In the genomic region with DNA sequence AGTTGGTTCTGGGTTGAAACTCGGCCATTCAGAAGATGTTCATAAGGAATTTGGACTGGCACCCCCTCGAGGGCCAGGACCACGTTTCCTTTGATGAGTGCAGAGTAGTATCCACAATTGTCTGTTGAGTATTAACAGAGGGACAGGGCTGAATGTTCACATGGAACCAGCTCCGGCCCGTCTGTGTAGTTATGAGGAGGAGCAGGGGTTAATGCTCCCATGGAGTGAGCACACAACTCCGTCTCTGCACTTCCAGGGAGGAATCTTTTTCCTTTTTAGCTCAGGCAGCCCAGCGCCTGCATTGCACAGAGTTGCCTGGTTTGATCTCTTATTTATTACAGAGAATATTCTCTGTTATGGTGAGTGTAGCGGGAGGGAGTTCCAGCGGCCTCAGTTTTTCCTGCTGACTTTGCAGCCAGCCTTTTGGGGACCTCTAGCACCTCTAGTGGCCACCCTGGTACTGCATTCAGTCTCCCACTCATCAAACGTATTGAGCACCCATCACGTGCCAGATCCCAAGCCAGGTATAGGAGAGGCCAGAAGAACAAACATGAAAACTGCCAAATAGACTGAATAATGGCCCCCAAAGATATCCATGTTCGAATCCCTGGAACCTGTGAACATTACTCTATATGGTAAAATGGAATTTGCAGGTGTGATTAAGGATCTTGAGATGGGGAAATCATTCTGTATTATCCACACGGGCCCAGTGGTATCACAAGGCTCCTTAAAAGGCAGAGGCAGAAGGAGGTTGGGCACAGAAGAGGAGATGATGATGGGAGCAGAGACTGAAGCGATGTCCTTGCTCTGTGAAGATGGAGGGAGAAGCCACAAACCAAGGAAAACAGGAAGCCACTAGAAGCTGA, we compare ENCODE assay signal across 8 cellular contexts.
DNase-seq lines count a peak whose midpoint lies in the region; ATAC-seq and TF ChIP-seq lines count a peak whose summit lies in the region.

No MANE protein-coding gene starts in this region.

- ATAC-seq in Right ventricle myocardium inferior, result peak; percentile 33

- DNase-seq in Right ventricle myocardium inferior (ENCODE audit: missing footprints) (no peak), cardiac septum (ENCODE audit: low spot score) (no peak), NCI-H226 (peak; percentile 16), dorsolateral prefrontal cortex (peak; percentile 39 to 84 (median 68)), lung microvascular endothelial cell (ENCODE audit: low read depth in 2 of 2) (peak; percentile 58 to 74), KG1 (lab: John Stamatoyannopoulos, UW) (no peak)
- peak; percentile 36 to 50 for DNase-seq in activated CD4-positive, alpha-beta T cell treated with anti-CD3 and anti-CD28 coated beads, Interleukin-2, amount 50 U/mL, for 24 hours (ENCODE audit: low read depth in 1 of 2, low spot score in 1 of 2)
- peak; percentile 7 to 17 for DNase-seq in stimulated activated CD8-positive, alpha-beta memory T cell treated with anti-CD3 and anti-CD28 coated beads, Interleukin-15, amount 100 ng/mL, for 4 hours (ENCODE audit: low read depth in 2 of 2)

- no peak overlapping the region for H3K27ac ChIP-seq in dorsolateral prefrontal cortex

- peak; percentile 52 to 94 (median 88) for TF ChIP-seq CTCF in dorsolateral prefrontal cortex (IDR thresholded peaks at IDR 0.05 in 54 of 56, conservative IDR thresholded peaks at IDR 0.05 in 2 of 56; ENCODE audit: low read depth in 1 of 56, partially characterized antibody in 56 of 56)

- intact Hi-C loops in Right ventricle myocardium inferior (cut with DNase I) (no loop called here), cardiac septum (cut with DNase I) (no loop called here), dorsolateral prefrontal cortex (cut with DNase I) (loop anchor here (2.0 to 10.0 kb wide), 4 partner anchors 42 to 674 kb away; no protein-coding TSS in a partner anchor)

- H3K27me3 ChIP-seq in dorsolateral prefrontal cortex, result peaks cover 0 to 15% (median 0%) of the 10 kb centered on the region in 45 donors

- H3K4me3 ChIP-seq in dorsolateral prefrontal cortex, result peak overlapping the region in 2 of 59 donors; percentile 12 to 19

Comparison
In these comparisons a context has a peak if more than half of its experiments do, and no peak if none do; other contexts are left out.
1. DNase-seq: peak in NCI-H226 (single experiment), activated CD4-positive, alpha-beta T cell treated with anti-CD3 and anti-CD28 coated beads, Interleukin-2, amount 50 U/mL, for 24 hours (2 of 2), dorsolateral prefrontal cortex (10 of 10), lung microvascular endothelial cell (2 of 2) and stimulated activated CD8-positive, alpha-beta memory T cell treated with anti-CD3 and anti-CD28 coated beads, Interleukin-15, amount 100 ng/mL, for 4 hours (2 of 2); none in Right ventricle myocardium inferior (single experiment), cardiac septum (single experiment) and KG1 (single experiment).
2. intact Hi-C loops: an anchor here in dorsolateral prefrontal cortex (2.0 to 10.0 kb wide); none called in Right ventricle myocardium inferior and cardiac septum.